In the genomic region with DNA sequence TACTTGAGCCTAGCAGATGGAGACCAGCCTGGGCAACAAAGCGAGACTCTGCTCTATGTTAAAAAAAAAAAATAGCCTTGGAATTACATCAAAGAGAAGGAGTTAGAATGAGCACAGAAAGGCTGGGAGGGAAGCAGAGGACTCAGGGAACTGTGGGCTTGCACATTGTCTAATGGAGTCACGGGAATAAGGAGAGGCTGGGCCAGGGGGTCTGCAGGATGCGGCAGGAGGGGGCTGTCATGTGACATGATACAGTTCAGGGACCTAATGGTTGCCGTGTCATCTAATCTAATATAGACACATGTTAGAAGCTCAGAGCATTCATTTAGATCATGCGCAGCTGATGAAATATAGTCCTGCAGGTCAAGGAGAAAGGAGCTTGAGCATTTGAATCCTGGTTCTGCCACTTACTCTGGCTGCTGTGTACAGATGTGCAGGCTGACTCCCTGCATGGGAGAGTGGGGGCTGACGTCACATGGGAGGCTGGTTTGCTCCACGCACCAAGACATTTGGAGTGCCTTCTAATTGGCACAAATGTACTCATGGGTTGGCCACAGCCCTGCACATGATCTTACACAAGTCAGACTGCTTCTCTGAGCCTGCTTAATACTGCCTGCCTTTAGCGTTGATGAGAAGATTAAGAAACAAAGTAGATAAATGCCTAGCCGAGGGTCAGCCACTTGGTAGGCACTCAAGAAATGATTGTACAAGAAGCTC, we compare ENCODE assay signal across 2 cellular contexts.
TF ChIP-seq lines count a peak whose summit lies in the region.

No MANE protein-coding gene starts in this region.

TF ChIP-seq in SK-N-SH, 30 proteins besides CTCF, POLR2A, EP300 and RAD21 (continued from another document):
- TF ChIP-seq, protein P1, sequence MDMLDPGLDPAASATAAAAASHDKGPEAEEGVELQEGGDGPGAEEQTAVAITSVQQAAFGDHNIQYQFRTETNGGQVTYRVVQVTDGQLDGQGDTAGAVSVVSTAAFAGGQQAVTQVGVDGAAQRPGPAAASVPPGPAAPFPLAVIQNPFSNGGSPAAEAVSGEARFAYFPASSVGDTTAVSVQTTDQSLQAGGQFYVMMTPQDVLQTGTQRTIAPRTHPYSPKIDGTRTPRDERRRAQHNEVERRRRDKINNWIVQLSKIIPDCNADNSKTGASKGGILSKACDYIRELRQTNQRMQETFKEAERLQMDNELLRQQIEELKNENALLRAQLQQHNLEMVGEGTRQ (IDR thresholded peaks at IDR 0.05; ENCODE audit: borderline replicate concordance, low read depth, low read length) = no peak
- TF ChIP-seq, protein P2, sequence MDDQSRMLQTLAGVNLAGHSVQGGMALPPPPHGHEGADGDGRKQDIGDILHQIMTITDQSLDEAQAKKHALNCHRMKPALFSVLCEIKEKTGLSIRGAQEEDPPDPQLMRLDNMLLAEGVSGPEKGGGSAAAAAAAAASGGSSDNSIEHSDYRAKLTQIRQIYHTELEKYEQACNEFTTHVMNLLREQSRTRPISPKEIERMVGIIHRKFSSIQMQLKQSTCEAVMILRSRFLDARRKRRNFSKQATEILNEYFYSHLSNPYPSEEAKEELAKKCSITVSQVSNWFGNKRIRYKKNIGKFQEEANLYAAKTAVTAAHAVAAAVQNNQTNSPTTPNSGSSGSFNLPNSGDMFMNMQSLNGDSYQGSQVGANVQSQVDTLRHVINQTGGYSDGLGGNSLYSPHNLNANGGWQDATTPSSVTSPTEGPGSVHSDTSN (IDR thresholded peaks at IDR 0.05) = no peak
- TF ChIP-seq SMC3 (IDR thresholded peaks at IDR 0.05; ENCODE audit: low read depth, low read length) (no peak), RFX5 (IDR thresholded peaks at IDR 0.05; ENCODE audit: low read length) (no peak), GABPA (IDR thresholded peaks at IDR 0.05; ENCODE audit: low read depth) (no peak), NRF1 (IDR thresholded peaks at IDR 0.05; ENCODE audit: low read depth, low read length) (no peak), MEF2A (IDR thresholded peaks at IDR 0.05; ENCODE audit: borderline replicate concordance, low read depth) (no peak), CHD2 (IDR thresholded peaks at IDR 0.05; ENCODE audit: low read length, partially characterized antibody) (no peak), YY1 (IDR thresholded peaks at IDR 0.05; ENCODE audit: low read depth) (no peak), ELF1 (IDR thresholded peaks at IDR 0.05) (no peak), TAF1 (IDR thresholded peaks at IDR 0.05; ENCODE audit: borderline replicate concordance, low read depth, low read length) (no peak), POLR2AphosphoS5 (IDR thresholded peaks at IDR 0.05; ENCODE audit: low read depth, low read length) (no peak)
TF ChIP-seq in SK-N-SH: peak in this region for 0.

TF ChIP-seq in SK-N-SH treated with all-trans-retinoic acid at 6 μM for 48 hours, 23 proteins besides CTCF, POLR2A, EP300 and RAD21 (continued from another document):
- TF ChIP-seq, protein P3, sequence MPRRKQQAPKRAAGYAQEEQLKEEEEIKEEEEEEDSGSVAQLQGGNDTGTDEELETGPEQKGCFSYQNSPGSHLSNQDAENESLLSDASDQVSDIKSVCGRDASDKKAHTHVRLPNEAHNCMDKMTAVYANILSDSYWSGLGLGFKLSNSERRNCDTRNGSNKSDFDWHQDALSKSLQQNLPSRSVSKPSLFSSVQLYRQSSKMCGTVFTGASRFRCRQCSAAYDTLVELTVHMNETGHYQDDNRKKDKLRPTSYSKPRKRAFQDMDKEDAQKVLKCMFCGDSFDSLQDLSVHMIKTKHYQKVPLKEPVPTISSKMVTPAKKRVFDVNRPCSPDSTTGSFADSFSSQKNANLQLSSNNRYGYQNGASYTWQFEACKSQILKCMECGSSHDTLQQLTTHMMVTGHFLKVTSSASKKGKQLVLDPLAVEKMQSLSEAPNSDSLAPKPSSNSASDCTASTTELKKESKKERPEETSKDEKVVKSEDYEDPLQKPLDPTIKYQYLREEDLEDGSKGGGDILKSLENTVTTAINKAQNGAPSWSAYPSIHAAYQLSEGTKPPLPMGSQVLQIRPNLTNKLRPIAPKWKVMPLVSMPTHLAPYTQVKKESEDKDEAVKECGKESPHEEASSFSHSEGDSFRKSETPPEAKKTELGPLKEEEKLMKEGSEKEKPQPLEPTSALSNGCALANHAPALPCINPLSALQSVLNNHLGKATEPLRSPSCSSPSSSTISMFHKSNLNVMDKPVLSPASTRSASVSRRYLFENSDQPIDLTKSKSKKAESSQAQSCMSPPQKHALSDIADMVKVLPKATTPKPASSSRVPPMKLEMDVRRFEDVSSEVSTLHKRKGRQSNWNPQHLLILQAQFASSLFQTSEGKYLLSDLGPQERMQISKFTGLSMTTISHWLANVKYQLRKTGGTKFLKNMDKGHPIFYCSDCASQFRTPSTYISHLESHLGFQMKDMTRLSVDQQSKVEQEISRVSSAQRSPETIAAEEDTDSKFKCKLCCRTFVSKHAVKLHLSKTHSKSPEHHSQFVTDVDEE (CRISPR knock-in tag; IDR thresholded peaks at IDR 0.05) = no peak
- TF ChIP-seq CSDC2 (CRISPR knock-in tag; IDR thresholded peaks at IDR 0.05) (no peak), OSR1 (CRISPR knock-in tag; IDR thresholded peaks at IDR 0.05) (no peak), TOX (CRISPR knock-in tag; IDR thresholded peaks at IDR 0.05; ENCODE audit: borderline replicate concordance) (no peak), PPARA (CRISPR knock-in tag; IDR thresholded peaks at IDR 0.05; ENCODE audit: borderline replicate concordance) (no peak), SNAI2 (CRISPR knock-in tag; IDR thresholded peaks at IDR 0.05) (no peak)
- TF ChIP-seq, protein P4, sequence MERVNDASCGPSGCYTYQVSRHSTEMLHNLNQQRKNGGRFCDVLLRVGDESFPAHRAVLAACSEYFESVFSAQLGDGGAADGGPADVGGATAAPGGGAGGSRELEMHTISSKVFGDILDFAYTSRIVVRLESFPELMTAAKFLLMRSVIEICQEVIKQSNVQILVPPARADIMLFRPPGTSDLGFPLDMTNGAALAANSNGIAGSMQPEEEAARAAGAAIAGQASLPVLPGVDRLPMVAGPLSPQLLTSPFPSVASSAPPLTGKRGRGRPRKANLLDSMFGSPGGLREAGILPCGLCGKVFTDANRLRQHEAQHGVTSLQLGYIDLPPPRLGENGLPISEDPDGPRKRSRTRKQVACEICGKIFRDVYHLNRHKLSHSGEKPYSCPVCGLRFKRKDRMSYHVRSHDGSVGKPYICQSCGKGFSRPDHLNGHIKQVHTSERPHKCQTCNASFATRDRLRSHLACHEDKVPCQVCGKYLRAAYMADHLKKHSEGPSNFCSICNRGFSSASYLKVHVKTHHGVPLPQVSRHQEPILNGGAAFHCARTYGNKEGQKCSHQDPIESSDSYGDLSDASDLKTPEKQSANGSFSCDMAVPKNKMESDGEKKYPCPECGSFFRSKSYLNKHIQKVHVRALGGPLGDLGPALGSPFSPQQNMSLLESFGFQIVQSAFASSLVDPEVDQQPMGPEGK (CRISPR knock-in tag; IDR thresholded peaks at IDR 0.05; ENCODE audit: borderline replicate concordance) = no peak
- TF ChIP-seq, protein P5, sequence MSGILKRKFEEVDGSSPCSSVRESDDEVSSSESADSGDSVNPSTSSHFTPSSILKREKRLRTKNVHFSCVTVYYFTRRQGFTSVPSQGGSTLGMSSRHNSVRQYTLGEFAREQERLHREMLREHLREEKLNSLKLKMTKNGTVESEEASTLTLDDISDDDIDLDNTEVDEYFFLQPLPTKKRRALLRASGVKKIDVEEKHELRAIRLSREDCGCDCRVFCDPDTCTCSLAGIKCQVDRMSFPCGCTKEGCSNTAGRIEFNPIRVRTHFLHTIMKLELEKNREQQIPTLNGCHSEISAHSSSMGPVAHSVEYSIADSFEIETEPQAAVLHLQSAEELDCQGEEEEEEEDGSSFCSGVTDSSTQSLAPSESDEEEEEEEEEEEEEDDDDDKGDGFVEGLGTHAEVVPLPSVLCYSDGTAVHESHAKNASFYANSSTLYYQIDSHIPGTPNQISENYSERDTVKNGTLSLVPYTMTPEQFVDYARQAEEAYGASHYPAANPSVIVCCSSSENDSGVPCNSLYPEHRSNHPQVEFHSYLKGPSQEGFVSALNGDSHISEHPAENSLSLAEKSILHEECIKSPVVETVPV (CRISPR knock-in tag; IDR thresholded peaks at IDR 0.05) = no peak
